Comparison of ENCODE assay signal across 8 cellular contexts in the genomic region with DNA sequence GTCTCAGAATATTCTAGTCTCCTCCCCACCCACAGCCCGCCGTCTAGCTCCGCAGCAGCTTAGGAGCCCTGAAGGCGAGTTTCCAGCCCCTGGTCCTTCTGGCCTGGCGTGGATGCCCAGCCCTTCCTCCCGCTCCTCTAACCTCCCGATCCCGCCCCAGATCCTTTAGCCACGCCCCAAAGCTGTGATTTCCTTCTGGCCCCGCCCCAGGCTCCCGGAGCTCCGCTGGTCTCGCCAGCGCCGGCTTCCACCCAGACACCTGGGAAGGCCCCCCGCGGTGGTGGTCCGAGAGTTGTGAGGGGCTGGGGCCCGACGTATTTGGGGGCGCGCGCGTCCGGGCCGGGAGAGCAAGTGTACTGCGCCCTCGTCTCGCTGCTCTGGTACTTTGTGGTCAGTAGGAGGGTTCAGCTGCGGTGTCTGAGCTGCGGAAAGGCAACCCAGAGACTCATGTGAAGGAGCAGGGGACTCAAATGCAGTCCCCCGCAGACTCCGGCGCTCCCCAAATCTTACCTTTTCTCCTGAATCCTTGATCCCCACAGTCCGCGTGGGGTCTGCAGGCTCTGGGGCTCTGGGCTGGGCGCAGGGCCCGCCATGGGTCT. TPM values are rescaled to one million over a fixed set of nuclear protein-coding genes. Genes with fewer than 3 reads are reported as not detected.
DNase-seq lines count a peak whose midpoint lies in the region; ATAC-seq, FAIRE-seq and TF ChIP-seq lines count a peak whose summit lies in the region.

TSS of gene CGB7 (minus strand) at position 114 of the 599 bp plus-strand sequence. CDS start 2,374 bp downstream, outside the sequence.

- FAIRE-seq in keratinocyte (lab: Jason Lieb, UNC), result no peak

- H3K9me1 ChIP-seq in keratinocyte (ENCODE audit: control insufficient read depth, extremely low read depth, insufficient read depth, low read length), result peaks cover 2% of the 10 kb centered on the region

- H4K20me1 ChIP-seq in keratinocyte (ENCODE audit: control insufficient read depth, extremely low read depth, insufficient read depth, low read length), result no peaks in the 10 kb centered on the region

- H3K27me3 ChIP-seq in keratinocyte (ENCODE audit: control insufficient read depth, extremely low read depth, insufficient read depth, low read length), result no peaks in the 10 kb centered on the region

- peak within 1 kb of the TSS; percentile 41 for H2AFZ ChIP-seq in keratinocyte (ENCODE audit: control insufficient read depth, low read length)

- dilution Hi-C loops in keratinocyte (cut with MboI; ENCODE audit: extremely low pct_ligation_motif_present, low sequenced_read_pairs), result no loop called here

- TF ChIP-seq CTCF in keratinocyte (optimal IDR thresholded peaks at IDR 0.05 in 1 of 3, IDR thresholded peaks at IDR 0.05 in 1 of 3, conservative IDR thresholded peaks at IDR 0.05 in 1 of 3; ENCODE audit: extremely low read depth in 1 of 3, insufficient read depth in 2 of 3, low read length in 3 of 3), result no peak

- peaks cover 1 to 3% of the 10 kb centered on the region in 2 experiments for H3K36me3 ChIP-seq in keratinocyte (ENCODE audit: control insufficient read depth in 2 of 2, extremely low read depth in 1 of 2, insufficient read depth in 2 of 2, low read length in 2 of 2)

- peaks cover 14% of the 10 kb centered on the region for H3K4me1 ChIP-seq in keratinocyte (ENCODE audit: control insufficient read depth, extremely low read depth, insufficient read depth, low read length)

- H3K9me3 ChIP-seq in keratinocyte (ENCODE audit: control insufficient read depth, low read depth, low read length), result no peaks in the 10 kb centered on the region

- H3K4me3 ChIP-seq in keratinocyte (ENCODE audit: control insufficient read depth in 2 of 3, extremely low read depth in 1 of 3, insufficient read depth in 2 of 3, low read depth in 1 of 3, low read length in 3 of 3), result peak within 1 kb of the TSS; percentile 52 to 79 (median 68)

- peak; percentile 4 for DNase-seq in DMS79 treated with DMSO at 0.1 percent for 48 hours (lab: John Stamatoyannopoulos, UW)
- DNase-seq in DMS79 (lab: John Stamatoyannopoulos, UW), result no peak
- peak; percentile 62 for DNase-seq in SW480 (ENCODE audit: low spot score)
- DNase-seq in central memory CD4-positive, alpha-beta T cell, result peak; percentile 14
- DNase-seq in keratinocyte (ENCODE audit: low read depth, low spot score), result no peak
- peak; percentile 69 for DNase-seq in stimulated activated CD4-positive, alpha-beta T cell treated with anti-CD3 and anti-CD28 coated beads, Interleukin-15, amount 100 ng/mL, for 24 hours
- no peak for DNase-seq in middle frontal gyrus (ENCODE audit: extremely low spot score, low spot score)

- no peaks in the 10 kb centered on the region for H3K79me2 ChIP-seq in keratinocyte (ENCODE audit: control insufficient read depth, insufficient read depth, low read length)

- ATAC-seq in HG03520 (IDR thresholded peaks at IDR 0.05; ENCODE audit: unreplicated experiment), result no peak

- H3K4me2 ChIP-seq in keratinocyte (ENCODE audit: control insufficient read depth, extremely low read depth, insufficient read depth, low read depth, low read length), result peak within 1 kb of the TSS; percentile 95

- H3K27ac ChIP-seq in keratinocyte (ENCODE audit: control insufficient read depth, insufficient read depth, low read length), result peak within 1 kb of the TSS; percentile 40

- H3K9ac ChIP-seq in keratinocyte (ENCODE audit: control insufficient read depth, extremely low read depth, insufficient read depth, low read length), result peak within 1 kb of the TSS; percentile 79

RNA-seq across cellular contexts. Expression of gene CGB7, which starts in this region (rescaled TPM):
- polyA plus RNA-seq in keratinocyte, result 0.92 to 4.1 TPM (median 1.2 TPM) in 3 replicates
- 0.31 TPM for polyA plus RNA-seq in keratinocyte (2011; ENCODE audit: low read depth)
- polyA plus RNA-seq in keratinocyte (2011; cell fraction: cytosol; rRNA removed), result 0.98 and 2.2 TPM in 2 replicates
- 9.4 and 16.8 TPM in 2 replicates for polyA plus RNA-seq in keratinocyte (2011; cell fraction: nucleus; rRNA removed)
- polyA plus RNA-seq in keratinocyte (2012; ENCODE audit: low replicate concordance), result 1.5 and 4.0 TPM in 2 replicates
- 0.70 to 4.3 TPM (median 1.9 TPM) in 3 replicates for polyA minus RNA-seq in keratinocyte
- polyA minus RNA-seq in keratinocyte (2011; cell fraction: cytosol; rRNA and poly(A)+ RNA removed), result not detected
- 1.7 and 2.8 TPM in 2 replicates for polyA minus RNA-seq in keratinocyte (2011; cell fraction: nucleus; rRNA and poly(A)+ RNA removed)

Comparison
In these comparisons a context has a peak if more than half of its experiments do, and no peak if none do; other contexts are left out.
1. DNase-seq: peak in DMS79 treated with DMSO at 0.1 percent for 48 hours (single experiment), SW480 (single experiment), central memory CD4-positive, alpha-beta T cell (single experiment) and stimulated activated CD4-positive, alpha-beta T cell treated with anti-CD3 and anti-CD28 coated beads, Interleukin-15, amount 100 ng/mL, for 24 hours (single experiment); none in DMS79 (single experiment), keratinocyte (single experiment) and middle frontal gyrus (single experiment).